In the genomic region with DNA sequence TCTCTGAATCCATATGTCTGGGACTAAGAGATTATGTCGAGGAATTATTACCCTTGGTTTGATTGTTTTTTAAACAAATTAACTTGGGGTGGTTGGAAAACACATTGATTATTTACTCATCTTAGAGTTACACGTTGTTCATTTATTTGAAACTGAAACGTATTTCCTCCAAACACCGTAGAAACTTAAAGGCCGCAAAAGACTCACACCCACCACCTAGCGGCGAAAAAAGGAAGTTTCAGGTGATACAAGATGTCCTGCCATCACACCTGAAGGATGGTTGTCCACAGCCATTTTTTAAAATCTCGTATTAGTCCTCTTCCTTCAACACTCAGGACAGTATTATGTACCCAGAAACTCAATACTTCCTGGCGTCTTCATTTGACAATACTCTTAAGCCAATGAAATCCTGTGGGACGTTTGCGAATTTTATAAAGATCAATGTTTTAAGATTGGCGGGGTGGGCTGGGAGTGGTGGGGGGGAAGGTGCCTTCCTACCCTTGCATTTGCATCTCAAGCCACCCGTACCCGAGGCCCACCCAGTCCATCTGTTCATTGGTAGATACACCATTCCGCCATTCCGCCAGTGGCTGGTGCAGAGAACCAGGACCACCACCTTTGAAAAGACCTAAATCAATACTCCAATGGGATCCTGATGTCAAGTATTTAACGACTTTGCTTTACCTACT, we compare ENCODE assay signal across 8 cellular contexts. TPM values are rescaled to one million over a fixed set of nuclear protein-coding genes. Genes with fewer than 3 reads are reported as not detected.
DNase-seq lines count a peak whose midpoint lies in the region; ATAC-seq and TF ChIP-seq lines count a peak whose summit lies in the region.

No MANE protein-coding gene starts in this region.

- no peaks in the 10 kb centered on the region for H3K9me3 ChIP-seq in left ventricle myocardium inferior (replicated peaks)

- peak overlapping the region; percentile 95 for H3K4me3 ChIP-seq in left ventricle myocardium inferior

- H3K36me3 ChIP-seq in left ventricle myocardium inferior, result no peaks in the 10 kb centered on the region

- H3K27me3 ChIP-seq in left ventricle myocardium inferior (ENCODE audit: low read depth), result no peaks in the 10 kb centered on the region

- intact Hi-C loops in left ventricle myocardium inferior (cut with micrococcal nuclease) (no loop called here), cardiac septum (cut with DNase I) (loop anchor here (5.0 kb wide), 2 partner anchors 87 to 243 kb away; a partner anchor contains a TSS)

- peaks cover 50% of the 10 kb centered on the region for H3K4me1 ChIP-seq in left ventricle myocardium inferior

- peak; percentile 22 for DNase-seq in left ventricle myocardium inferior
- DNase-seq in cardiac septum (ENCODE audit: low spot score), result no peak
- DNase-seq in NCI-H1930 (lab: John Stamatoyannopoulos, UW), result peak; percentile 18 to 44
- DNase-seq in activated CD4-positive, CD25-positive, alpha-beta regulatory T cell (lab: John Stamatoyannopoulos, UW), result peak; percentile 57 to 73 (median 62)
- peak; percentile 68 for DNase-seq in cerebellar cortex (ENCODE audit: low spot score)
- DNase-seq in lung microvascular endothelial cell (ENCODE audit: low read depth in 2 of 2), result peak; percentile 73 to 74
- peak; percentile 77 for DNase-seq in stimulated activated CD8-positive, alpha-beta memory T cell treated with anti-CD3 and anti-CD28 coated beads, Interleukin-15, amount 100 ng/mL, for 1 hour (ENCODE audit: low read depth)

- ATAC-seq in HG03571 (IDR thresholded peaks at IDR 0.05; ENCODE audit: unreplicated experiment), result no peak

- H3K27ac ChIP-seq in left ventricle myocardium inferior (replicated peaks), result peak overlapping the region; percentile 98

- peak; percentile 79 for TF ChIP-seq CTCF in left ventricle myocardium inferior (IDR thresholded peaks at IDR 0.05; ENCODE audit: borderline replicate concordance)

RNA-seq across cellular contexts. Expression of a gene that starts 1.4 kb away (rescaled TPM):
- total RNA-seq in left ventricle myocardium inferior, result 18.9 TPM
- total RNA-seq in cardiac septum, result 21.0 TPM
- total RNA-seq in lung microvascular endothelial cell, result 8.7 and 11.3 TPM in 2 replicates
